Comparison of ENCODE assay signal across 9 cellular contexts in genomic region chr16:58459344-58460218, GRCh38. TPM values are rescaled to one million over a fixed set of nuclear protein-coding genes. Genes with fewer than 3 reads are reported as not detected.
A peak's percentile ranks its signal among the peaks of the same experiment; 100 is the strongest.
DNase-seq lines count a peak whose midpoint lies in the region; ATAC-seq and TF ChIP-seq lines count a peak whose summit lies in the region.
"Had no signal": no experiment of that assay in that cellular context is flagged by ENCODE, and none has a peak within 500 bp of the region (broad histone marks: within the 10 kb centered on the region; RNA-seq: fewer than 3 reads in every experiment).

No MANE protein-coding gene starts in this region.

- H3K18ac ChIP-seq in IMR-90 (ENCODE audit: low read depth, low read length) = no peak overlapping the region

- H3K9ac ChIP-seq in IMR-90 (ENCODE audit: low read depth, low read length) = no peak overlapping the region
- H3K9ac ChIP-seq in adipocyte (ENCODE audit: low read length) = no peak overlapping the region

- H3K4me1 ChIP-seq in IMR-90 (ENCODE audit: control insufficient read depth, insufficient read depth, low read length) = no peaks in the 10 kb centered on the region
- no peaks in the 10 kb centered on the region for H3K4me1 ChIP-seq in adipocyte (ENCODE audit: control insufficient read depth, insufficient read depth, low read length)

- H2BK120ac ChIP-seq in IMR-90 (ENCODE audit: low read depth, low read length) = no peak overlapping the region

- no peaks in the 10 kb centered on the region for H3K36me3 Mint-ChIP-seq in CD14-positive monocyte

- POLR2A ChIA-PET in IMR-90 (lab: Charles Lee; ENCODE audit: unreplicated experiment) = no interaction called here

- peaks cover 0 to 7% (median 0%) of the 10 kb centered on the region in 7 donors for H3K9me3 Mint-ChIP-seq in CD14-positive monocyte
- H3K9me3 Mint-ChIP-seq: dendritic cell treated with granulocyte-macrophage colony-stimulating factor and Interleukin-4, amounts not matched to agents 40 ng/mL and 50 ng/mL, for 4 days had no signal

- H3K9me3 ChIP-seq in IMR-90 (ENCODE audit: control insufficient read depth, insufficient read depth, low read length) = no peaks in the 10 kb centered on the region
- H3K9me3 ChIP-seq in adipocyte (ENCODE audit: control insufficient read depth, low read length) = no peaks in the 10 kb centered on the region

- H3K27me3 ChIP-seq in IMR-90 (ENCODE audit: control insufficient read depth, insufficient read depth, low read length) (peaks cover 38% of the 10 kb centered on the region), adipocyte (replicated peaks; ENCODE audit: control insufficient read depth, insufficient read depth, low read length) (peaks cover 12% of the 10 kb centered on the region)

- intact Hi-C loops in IMR-90 (cut with micrococcal nuclease) (no loop called here), CD14-positive monocyte (cut with micrococcal nuclease) (no loop called here)

- H3K79me1 ChIP-seq in IMR-90 (ENCODE audit: low read depth in 1 of 2, low read length in 2 of 2) = no peaks in the 10 kb centered on the region

- no peaks in the 10 kb centered on the region for H3K36me3 ChIP-seq in IMR-90 (ENCODE audit: control insufficient read depth, insufficient read depth, low read length)
- no peaks in the 10 kb centered on the region for H3K36me3 ChIP-seq in adipocyte (ENCODE audit: control insufficient read depth, insufficient read depth, low read length, severe bottlenecking)

- no peak overlapping the region for H2BK5ac ChIP-seq in IMR-90 (ENCODE audit: low read depth, low read length, poor library complexity, severe bottlenecking)

- ATAC-seq in IMR-90 (ENCODE audit: low read depth) (no peak), GM21515 (IDR thresholded peaks at IDR 0.05; ENCODE audit: unreplicated experiment) (no peak)

- BruUV-seq in IMR-90 (replicated peaks; lab: Mats Ljungman, UMichigan) = no TSS peak

- H2AK9ac ChIP-seq in IMR-90 (replicated peaks; ENCODE audit: low read depth, low read length, poor library complexity) = no peak overlapping the region

- no peak overlapping the region for H4K8ac ChIP-seq in IMR-90 (ENCODE audit: low read depth in 2 of 2, low read length in 2 of 2)

- in situ Hi-C loops in IMR-90 (cut with MboI; ENCODE audit: low sequenced_read_pairs) = no loop called here

- no peak overlapping the region for H2AK5ac ChIP-seq in IMR-90 (ENCODE audit: low read depth, low read length)

- no peak overlapping the region for H3K14ac ChIP-seq in IMR-90 (replicated peaks; ENCODE audit: low read depth, low read length)

- no peak overlapping the region for H3K23ac ChIP-seq in IMR-90 (ENCODE audit: low read depth, low read length)

- H4K20me1 ChIP-seq in IMR-90 (ENCODE audit: insufficient read depth, low read length) = no peaks in the 10 kb centered on the region

- 95% methylated on average over 3 of the region's 9 CpGs; no CpG with 5 or more reads in 1 of the 2 experiments for WGBS in IMR-90 (ENCODE audit: extremely low coverage in 2 of 2, insufficient read length in 1 of 2), 2 experiments

- H2BK20ac ChIP-seq in IMR-90 (ENCODE audit: low read depth, low read length) = no peak overlapping the region

- H4K5ac ChIP-seq in IMR-90 (ENCODE audit: low read depth, low read length) = no peak overlapping the region

- CTCF ChIA-PET in IMR-90 (lab: Yijun Ruan, JAX) = interaction anchor here (0.6 kb wide), 1 partner anchor 205 kb away, joined by 4 read pairs; no protein-coding TSS in a partner anchor

- no peak overlapping the region for H2AFZ ChIP-seq in IMR-90 (replicated peaks; ENCODE audit: low read length, poor library complexity)

- H3K9me1 ChIP-seq in IMR-90 (ENCODE audit: insufficient read depth, low read length) = no peaks in the 10 kb centered on the region

- H3K4ac ChIP-seq in IMR-90 (ENCODE audit: low read depth, low read length) = no peak overlapping the region

- no peak for TF ChIP-seq RAD21 in IMR-90 (IDR thresholded peaks at IDR 0.05; ENCODE audit: low read length)

- H3K4me2 ChIP-seq in IMR-90 (ENCODE audit: low read depth, low read length) = no peak overlapping the region

- no peak for TF ChIP-seq CTCF in IMR-90 (conservative IDR thresholded peaks at IDR 0.05; ENCODE audit: low read depth, low read length)
- no peak for TF ChIP-seq CTCF in CD14-positive monocyte (IDR thresholded peaks at IDR 0.05)

- DNase-seq in EL (peak; percentile 44), IMR-90 (peak; percentile 43), adipocyte (ENCODE audit: low read depth) (peak; percentile 7), pulmonary artery endothelial cell (ENCODE audit: low read depth, low spot score) (peak; percentile 58), NCI-H82 treated with DMSO at 0.1 percent for 48 hours (lab: John Stamatoyannopoulos, UW; ENCODE audit: unreplicated experiment) (no peak), HuH-7 (ENCODE audit: low spot score) (no peak), CD14-positive monocyte (ENCODE audit: low spot score) (no peak)

- peak overlapping the region in 1 of 2 donors; percentile 60 for H3K4me3 Mint-ChIP-seq in CD14-positive monocyte
- H3K4me3 Mint-ChIP-seq: dendritic cell treated with granulocyte-macrophage colony-stimulating factor and Interleukin-4, amounts not matched to agents 40 ng/mL and 50 ng/mL, for 4 days had no signal

- H3K27ac ChIP-seq in IMR-90 (ENCODE audit: insufficient read depth, low read length) = no peak overlapping the region

- H3K27ac Mint-ChIP-seq in CD14-positive monocyte = no peak overlapping the region
- H3K27ac Mint-ChIP-seq: dendritic cell treated with granulocyte-macrophage colony-stimulating factor and Interleukin-4, amounts not matched to agents 40 ng/mL and 50 ng/mL, for 4 days had no signal

- no peak overlapping the region for H2BK15ac ChIP-seq in IMR-90 (ENCODE audit: low read depth, low read length)

- no peak overlapping the region for H3K56ac ChIP-seq in IMR-90 (ENCODE audit: extremely low read depth, insufficient read depth, low read length)

- H3K4me1 Mint-ChIP-seq in CD14-positive monocyte = peaks cover 14% of the 10 kb centered on the region

- H3K27me3 Mint-ChIP-seq in CD14-positive monocyte (ENCODE audit: low read depth in 3 of 3) = peaks cover 38 to 71% (median 41%) of the 10 kb centered on the region in 3 donors

- H4K91ac ChIP-seq in IMR-90 (ENCODE audit: insufficient read depth, low read depth, low read length) = no peak overlapping the region

- H3K4me3 ChIP-seq in IMR-90 (ENCODE audit: insufficient read depth, low read depth, low read length) (no peak overlapping the region), adipocyte (ENCODE audit: low read length) (no peak overlapping the region)

- dilution Hi-C loops in IMR-90 (cut with HindIII; ENCODE audit: low sequenced_read_pairs, unreplicated experiment) = no loop called here

- no peak for TF ChIP-seq POLR2A in IMR-90 (IDR thresholded peaks at IDR 0.05; ENCODE audit: low read depth, low read length)

TF ChIP-seq in IMR-90, 13 proteins besides CTCF, POLR2A, EP300 and RAD21:
- TF ChIP-seq FOS (IDR thresholded peaks at IDR 0.05; ENCODE audit: low read depth, low read length) (no peak), MXI1 (IDR thresholded peaks at IDR 0.05; ENCODE audit: borderline replicate concordance, low read depth, low read length) (no peak), SMC3 (IDR thresholded peaks at IDR 0.05; ENCODE audit: low read depth, low read length) (no peak)
- TF ChIP-seq, protein P1, sequence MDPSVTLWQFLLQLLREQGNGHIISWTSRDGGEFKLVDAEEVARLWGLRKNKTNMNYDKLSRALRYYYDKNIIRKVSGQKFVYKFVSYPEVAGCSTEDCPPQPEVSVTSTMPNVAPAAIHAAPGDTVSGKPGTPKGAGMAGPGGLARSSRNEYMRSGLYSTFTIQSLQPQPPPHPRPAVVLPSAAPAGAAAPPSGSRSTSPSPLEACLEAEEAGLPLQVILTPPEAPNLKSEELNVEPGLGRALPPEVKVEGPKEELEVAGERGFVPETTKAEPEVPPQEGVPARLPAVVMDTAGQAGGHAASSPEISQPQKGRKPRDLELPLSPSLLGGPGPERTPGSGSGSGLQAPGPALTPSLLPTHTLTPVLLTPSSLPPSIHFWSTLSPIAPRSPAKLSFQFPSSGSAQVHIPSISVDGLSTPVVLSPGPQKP (IDR thresholded peaks at IDR 0.05; ENCODE audit: borderline replicate concordance, low read depth, low read length) = no peak
- TF ChIP-seq, protein P2, sequence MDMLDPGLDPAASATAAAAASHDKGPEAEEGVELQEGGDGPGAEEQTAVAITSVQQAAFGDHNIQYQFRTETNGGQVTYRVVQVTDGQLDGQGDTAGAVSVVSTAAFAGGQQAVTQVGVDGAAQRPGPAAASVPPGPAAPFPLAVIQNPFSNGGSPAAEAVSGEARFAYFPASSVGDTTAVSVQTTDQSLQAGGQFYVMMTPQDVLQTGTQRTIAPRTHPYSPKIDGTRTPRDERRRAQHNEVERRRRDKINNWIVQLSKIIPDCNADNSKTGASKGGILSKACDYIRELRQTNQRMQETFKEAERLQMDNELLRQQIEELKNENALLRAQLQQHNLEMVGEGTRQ (IDR thresholded peaks at IDR 0.05; ENCODE audit: low read depth, low read length) = peak; percentile 49; the same call in 1 of the 2 replicates

RNA-seq across cellular contexts. Expression of gene NDRG4, which starts 40.4 kb away (rescaled TPM):
- total RNA-seq in IMR-90 (2012; rRNA removed) (9.7 and 10.9 TPM in 2 replicates), pulmonary artery endothelial cell (38.3 and 87.1 TPM in 2 replicates)
- polyA plus RNA-seq in IMR-90 (2012; rRNA removed) (23.5 and 26.5 TPM in 2 replicates), CD14-positive monocyte (not detected)
- 14.3 and 22.8 TPM in 2 replicates for polyA plus RNA-seq in IMR-90 (2012; cell fraction: cytosol; rRNA removed)
- 73.2 and 140 TPM in 2 replicates for polyA plus RNA-seq in IMR-90 (2012; cell fraction: nucleus; rRNA removed; ENCODE audit: low replicate concordance)

RNA-seq across cellular contexts. Expression of gene SETD6, which starts 55.7 kb away (rescaled TPM):
- total RNA-seq in IMR-90 (2012; rRNA removed) = 3.2 and 3.3 TPM in 2 replicates
- polyA plus RNA-seq in IMR-90 (2012; rRNA removed) = 5.2 and 6.4 TPM in 2 replicates
- 5.8 and 11.1 TPM in 2 replicates for polyA plus RNA-seq in IMR-90 (2012; cell fraction: cytosol; rRNA removed)
- 29.2 and 50.2 TPM in 2 replicates for polyA plus RNA-seq in IMR-90 (2012; cell fraction: nucleus; rRNA removed; ENCODE audit: low replicate concordance)
- 9.8 and 11.0 TPM in 2 replicates for total RNA-seq in pulmonary artery endothelial cell
- 1 to 10 TPM; 2.5 to 3.4 TPM for polyA plus RNA-seq in CD14-positive monocyte

Comparison
In these comparisons a context has a peak if more than half of its experiments do, and no peak if none do; other contexts are left out.
1. DNase-seq: peak in EL (single experiment), IMR-90 (single experiment), adipocyte (single experiment) and pulmonary artery endothelial cell (single experiment); none in NCI-H82 treated with DMSO at 0.1 percent for 48 hours (single experiment), HuH-7 (single experiment) and CD14-positive monocyte (single experiment).